21 cellular contexts compared by ENCODE assay signal in genomic region chr7:10632707-10633106, GRCh38.
DNase-seq lines count a peak whose midpoint lies in the region; ATAC-seq and TF ChIP-seq lines count a peak whose summit lies in the region.
"Had no signal": no experiment of that assay in that cellular context is flagged by ENCODE, and none has a peak within 500 bp of the region (broad histone marks: within the 10 kb centered on the region; RNA-seq: fewer than 3 reads in every experiment).

No MANE protein-coding gene starts in this region.

- H3K27ac ChIP-seq in SK-N-SH (ENCODE audit: low read depth in 2 of 2, low read length in 1 of 2) = no peak overlapping the region
- H3K27ac ChIP-seq: A549, GM23248 had no signal

- no peaks in the 10 kb centered on the region for H3K9me2 ChIP-seq in SK-N-SH

- TF ChIP-seq EP300 in SK-N-SH (IDR thresholded peaks at IDR 0.05; ENCODE audit: borderline replicate concordance in 1 of 2, low read depth in 1 of 2, low read length in 1 of 2) = no peak

- no peak overlapping the region for H3K4me2 ChIP-seq in SK-N-SH
- H3K4me2 ChIP-seq: A549 had no signal

- DNase-seq in SIG-M5 treated with dmso at 0.1 percent for 504 hours (lab: John Stamatoyannopoulos, UW; ENCODE audit: unreplicated experiment) (peak; percentile 1), SIG-M5 (lab: John Stamatoyannopoulos, UW) (no peak), erythroblast (lab: John Stamatoyannopoulos, UW) (peak; percentile 2 to 60), left kidney (ENCODE audit: low read depth, low spot score) (peak; percentile 10), retinal pigment epithelial cell (ENCODE audit: low read depth) (peak; percentile 8), SK-N-SH (no peak), LoVo (ENCODE audit: low spot score) (no peak)
- DNase-seq: 8988T; ACHN; C1 segment of cervical spinal cord; Calu3; CD4-positive, alpha-beta memory T cell; COR-L47; DMS53; DMS79 treated with DMSO at 0.1 percent for 48 hours; GF-D8; GM23248; H7; HCEC 1CT had no signal

- no peak overlapping the region for H3K9ac ChIP-seq in SK-N-SH
- H3K9ac ChIP-seq: GM23248 had no signal

- no peaks in the 10 kb centered on the region for H3K4me1 ChIP-seq in SK-N-SH (ENCODE audit: control insufficient read depth in 1 of 2, insufficient read depth in 2 of 2, low read depth in 1 of 2, low read length in 1 of 2)
- H3K4me1 ChIP-seq: A549 had no signal

- no peaks in the 10 kb centered on the region for H4K20me1 ChIP-seq in SK-N-SH (ENCODE audit: insufficient read depth)

- TF ChIP-seq RAD21 in SK-N-SH (IDR thresholded peaks at IDR 0.05; ENCODE audit: low read length) = no peak

- no peaks in the 10 kb centered on the region for H3K79me2 ChIP-seq in SK-N-SH (ENCODE audit: insufficient read depth)

- H3K9me3 ChIP-seq in SK-N-SH = peaks cover 6% of the 10 kb centered on the region; the same call in 1 of the 2 replicates
- H3K9me3 ChIP-seq: A549 had no signal

- POLR2A ChIA-PET in SK-N-SH (lab: Yijun Ruan, JAX) = no interaction called here

- H3K27me3 ChIP-seq in SK-N-SH (ENCODE audit: insufficient read depth) = no peaks in the 10 kb centered on the region

- no peak overlapping the region for H2AFZ ChIP-seq in SK-N-SH (ENCODE audit: low read depth)
- H2AFZ ChIP-seq: GM23248 had no signal

- no peak for TF ChIP-seq CTCF in retinal pigment epithelial cell (conservative IDR thresholded peaks at IDR 0.05; ENCODE audit: low read depth, low read length)
- no peak for TF ChIP-seq CTCF in SK-N-SH (IDR thresholded peaks at IDR 0.05)

- no peaks in the 10 kb centered on the region for H3K36me3 ChIP-seq in SK-N-SH (replicated peaks in 1 of 2; ENCODE audit: control insufficient read depth in 1 of 2, insufficient read depth in 2 of 2, low read length in 1 of 2)

- CTCF ChIA-PET in SK-N-SH (lab: Yijun Ruan, JAX) = interaction anchor here (0.9 kb wide), 1 partner anchor 80 kb away, joined by 3 read pairs; no protein-coding TSS in a partner anchor

- 21% methylated on average over 1 of the region's 1 CpG for WGBS in SK-N-SH (ENCODE audit: low lambda C conversion rate)

- ATAC-seq in SK-N-SH treated with all-trans-retinoic acid at 6 μM for 48 hours = no peak
- ATAC-seq: A549 had no signal

- H3K4me3 ChIP-seq in retinal pigment epithelial cell (ENCODE audit: low read length) (no peak overlapping the region), SK-N-SH (ENCODE audit: low read depth in 2 of 2, low read length in 1 of 2) (no peak overlapping the region)
- H3K4me3 ChIP-seq: A549, GM23248 had no signal

- no peak for TF ChIP-seq POLR2A in erythroblast (IDR thresholded peaks at IDR 0.05; ENCODE audit: low read length)

- no peaks in the 10 kb centered on the region for H3F3A ChIP-seq in SK-N-SH (replicated peaks; ENCODE audit: insufficient read depth)

TF ChIP-seq in SK-N-SH, 30 proteins besides CTCF, POLR2A, EP300 and RAD21:
- no peak for TF ChIP-seq MAX (IDR thresholded peaks at IDR 0.05; ENCODE audit: low read depth)
- no peak for TF ChIP-seq JUND (IDR thresholded peaks at IDR 0.05)
- no peak for TF ChIP-seq IRF3 (IDR thresholded peaks at IDR 0.05; ENCODE audit: low read depth, low read length)
- TF ChIP-seq TEAD4 (IDR thresholded peaks at IDR 0.05; ENCODE audit: borderline replicate concordance, insufficient read depth) = no peak
- no peak for TF ChIP-seq SMC3 (IDR thresholded peaks at IDR 0.05; ENCODE audit: low read depth, low read length)
- no peak for TF ChIP-seq MEF2A (IDR thresholded peaks at IDR 0.05; ENCODE audit: borderline replicate concordance, low read depth)
- TF ChIP-seq CHD2 (IDR thresholded peaks at IDR 0.05; ENCODE audit: low read length, partially characterized antibody) = no peak

TF ChIP-seq in SK-N-SH treated with all-trans-retinoic acid at 6 μM for 48 hours, 23 proteins besides CTCF, POLR2A, EP300 and RAD21:
- TF ChIP-seq ZNF70 (CRISPR knock-in tag; IDR thresholded peaks at IDR 0.05) = no peak
- TF ChIP-seq CSRNP3 (CRISPR knock-in tag; IDR thresholded peaks at IDR 0.05) = no peak
- TF ChIP-seq CREB5 (CRISPR knock-in tag; IDR thresholded peaks at IDR 0.05; ENCODE audit: low read depth) = no peak
- TF ChIP-seq ZNF565 (CRISPR knock-in tag; conservative IDR thresholded peaks at IDR 0.05; ENCODE audit: low read depth) = no peak
- TF ChIP-seq ZFP30 (CRISPR knock-in tag; IDR thresholded peaks at IDR 0.05) = no peak
- TF ChIP-seq ESRRG (CRISPR knock-in tag; IDR thresholded peaks at IDR 0.05) = no peak
- TF ChIP-seq GLIS3 (CRISPR knock-in tag; IDR thresholded peaks at IDR 0.05) = no peak
TF ChIP-seq in SK-N-SH treated with all-trans-retinoic acid at 6 μM for 48 hours: peak in this region for 0.

Comparison
In these comparisons a context has a peak if more than half of its experiments do, and no peak if none do; other contexts are left out.
1. DNase-seq: peak in SIG-M5 treated with dmso at 0.1 percent for 504 hours (single experiment), erythroblast (2 of 2), left kidney (single experiment) and retinal pigment epithelial cell (single experiment); none in SIG-M5 (single experiment), SK-N-SH (single experiment) and LoVo (single experiment).